In the genomic region with DNA sequence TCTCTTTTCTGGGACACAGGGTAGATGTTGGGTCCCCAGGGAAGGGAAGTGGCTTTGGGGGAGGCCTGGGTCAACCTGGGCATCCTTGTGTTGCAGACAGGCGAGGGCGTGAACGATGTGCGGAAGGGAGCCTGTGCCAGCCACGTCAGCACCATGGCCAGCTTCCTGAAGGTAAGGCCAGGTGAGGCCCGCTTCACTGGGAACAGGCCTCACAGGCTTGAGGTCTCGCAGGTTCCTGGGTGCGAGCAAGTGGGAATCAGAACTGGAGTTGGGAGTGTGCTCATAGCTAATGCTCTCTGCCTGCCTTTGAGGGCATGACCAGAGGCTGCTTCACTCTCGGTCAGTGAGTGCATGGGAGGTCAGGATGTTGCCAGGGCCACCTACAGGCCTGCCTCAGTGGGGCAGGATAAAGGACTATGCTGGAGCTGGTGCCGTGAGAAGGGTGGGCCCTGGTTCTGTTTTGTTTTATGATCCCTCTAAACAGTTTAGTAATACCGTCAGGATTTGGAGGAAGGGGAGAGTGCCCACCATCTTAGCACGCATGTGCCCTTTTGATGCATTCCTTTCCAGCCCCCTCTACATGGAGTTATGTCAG, we compare ENCODE assay signal across 17 cellular contexts. TPM values are rescaled to one million over a fixed set of nuclear protein-coding genes. Genes with fewer than 3 reads are reported as not detected.
DNase-seq lines count a peak whose midpoint lies in the region; ATAC-seq and TF ChIP-seq lines count a peak whose summit lies in the region.
"Had no signal": no experiment of that assay in that cellular context is flagged by ENCODE, and none has a peak within 500 bp of the region (broad histone marks: within the 10 kb centered on the region; RNA-seq: fewer than 3 reads in every experiment).

No MANE protein-coding gene starts in this region.

- peak; percentile 12 for DNase-seq in activated T-cell treated with anti-CD3 and anti-CD28 coated beads, Interleukin-2, amount 50 U/mL, for 1 hour
- DNase-seq in activated T-cell treated with anti-CD3 and anti-CD28 coated beads for 4 hours = no peak
- peak; percentile 45 for DNase-seq in coronary artery (ENCODE audit: low spot score)
- peak; percentile 36 for DNase-seq in sciatic nerve (ENCODE audit: low spot score)
- DNase-seq in stimulated activated CD4-positive, alpha-beta T cell treated with anti-CD3 and anti-CD28 coated beads, Interleukin-4, amount 100 ng/mL, for 24 hours = no peak
- no peak for DNase-seq in T-helper 2 cell treated with Interferon-gamma antibody and Interleukin-4, amounts not matched to agents 5 μg/mL and 100 μg/mL, for 36 hours (ENCODE audit: low spot score)
- DNase-seq: activated CD4-positive, alpha-beta memory T cell treated with anti-CD3 and anti-CD28 coated beads, Interleukin-2, amount 10 ng/mL, durations not matched to agents 7 days and 5 days; COR-L47; NCI-H1092 treated with DMSO at 0.1 percent for 48 hours; thyroid gland had no signal

- no peak overlapping the region for H3K27ac Mint-ChIP-seq in T-helper 2 cell treated with Interferon-gamma antibody and Interleukin-4, amounts not matched to agents 5 μg/mL and 100 μg/mL, for 36 hours

- ATAC-seq in sciatic nerve (no peak), HG03442 (IDR thresholded peaks at IDR 0.05; ENCODE audit: unreplicated experiment) (no peak)

- H3K9me3 Mint-ChIP-seq in T-helper 2 cell treated with Interferon-gamma antibody and Interleukin-4, amounts not matched to agents 5 μg/mL and 100 μg/mL, for 36 hours = no peaks in the 10 kb centered on the region
- H3K9me3 Mint-ChIP-seq: activated CD4-positive, alpha-beta memory T cell treated with anti-CD3 and anti-CD28 coated beads, Interleukin-2, amount 10 ng/mL, durations not matched to agents 7 days and 5 days had no signal

- no peak overlapping the region for H3K4me3 ChIP-seq in GM12875 (ENCODE audit: low read depth, low read length)
- H3K4me3 ChIP-seq in coronary artery = no peak overlapping the region
- H3K4me3 ChIP-seq: SJSA1, thyroid gland had no signal

- peaks cover 11% of the 10 kb centered on the region for H3K4me1 Mint-ChIP-seq in T-helper 2 cell treated with Interferon-gamma antibody and Interleukin-4, amounts not matched to agents 5 μg/mL and 100 μg/mL, for 36 hours (ENCODE audit: low read depth)

- no peaks in the 10 kb centered on the region for H3K27me3 Mint-ChIP-seq in T-helper 2 cell treated with Interferon-gamma antibody and Interleukin-4, amounts not matched to agents 5 μg/mL and 100 μg/mL, for 36 hours (ENCODE audit: low read depth)
- H3K27me3 Mint-ChIP-seq: activated CD4-positive, alpha-beta memory T cell treated with anti-CD3 and anti-CD28 coated beads, Interleukin-2, amount 10 ng/mL, durations not matched to agents 7 days and 5 days had no signal

- H3K36me3 Mint-ChIP-seq in T-helper 2 cell treated with Interferon-gamma antibody and Interleukin-4, amounts not matched to agents 5 μg/mL and 100 μg/mL, for 36 hours (ENCODE audit: low read depth) = peaks cover 50% of the 10 kb centered on the region

- no peak overlapping the region for H3K27ac ChIP-seq in coronary artery
- H3K27ac ChIP-seq: parathyroid adenoma, SJSA1, thyroid gland had no signal

- no peak overlapping the region for H3K4me3 Mint-ChIP-seq in T-helper 2 cell treated with Interferon-gamma antibody and Interleukin-4, amounts not matched to agents 5 μg/mL and 100 μg/mL, for 36 hours
- H3K4me3 Mint-ChIP-seq: activated CD4-positive, alpha-beta memory T cell treated with anti-CD3 and anti-CD28 coated beads, Interleukin-2, amount 10 ng/mL, durations not matched to agents 7 days and 5 days had no signal

- intact Hi-C loops in sciatic nerve (cut with DNase I) = no loop called here

- 0 out of 2 replicates have a peak, but pooled peaks have one; percentile 4 for TF ChIP-seq CTCF in GM12875 (IDR thresholded peaks at IDR 0.05; ENCODE audit: borderline replicate concordance, insufficient read depth, low read depth, low read length)
- TF ChIP-seq CTCF in coronary artery (IDR thresholded peaks at IDR 0.05) = no peak

RNA-seq across cellular contexts. Expression of a gene that starts 8.4 kb away (rescaled TPM):
- total RNA-seq in sciatic nerve = 85.1 TPM

RNA-seq across cellular contexts. Expression of a gene that starts 12.5 kb away (rescaled TPM):
- 0.85 TPM for total RNA-seq in sciatic nerve
- total RNA-seq: A673, endothelial cell of umbilical vein, glomerular endothelial cell had no signal

RNA-seq across cellular contexts. Expression of a gene that starts 29.5 kb away (rescaled TPM):
- total RNA-seq in sciatic nerve = 25.6 TPM

RNA-seq across cellular contexts. Expression of a gene that starts 51.3 kb away (rescaled TPM):
- 236 TPM for total RNA-seq in sciatic nerve
- total RNA-seq: SJSA1 had no signal

RNA-seq across cellular contexts. Expression of a gene that starts 55.2 kb away (rescaled TPM):
- not detected for total RNA-seq in sciatic nerve
- total RNA-seq: A673; activated CD4-positive, alpha-beta memory T cell treated with anti-CD3 and anti-CD28 coated beads, Interleukin-2, amount 10 ng/mL, durations not matched to agents 7 days and 5 days; endothelial cell of umbilical vein; glomerular endothelial cell; SJSA1; thyroid gland had no signal

Comparison
In these comparisons a context has a peak if more than half of its experiments do, and no peak if none do; other contexts are left out.
1. DNase-seq: peak in activated T-cell treated with anti-CD3 and anti-CD28 coated beads, Interleukin-2, amount 50 U/mL, for 1 hour (single experiment), coronary artery (single experiment) and sciatic nerve (single experiment); none in activated T-cell treated with anti-CD3 and anti-CD28 coated beads for 4 hours (single experiment), stimulated activated CD4-positive, alpha-beta T cell treated with anti-CD3 and anti-CD28 coated beads, Interleukin-4, amount 100 ng/mL, for 24 hours (single experiment) and T-helper 2 cell treated with Interferon-gamma antibody and Interleukin-4, amounts not matched to agents 5 μg/mL and 100 μg/mL, for 36 hours (single experiment).